ENCODE assay signal across 1 cellular context in the genomic region with DNA sequence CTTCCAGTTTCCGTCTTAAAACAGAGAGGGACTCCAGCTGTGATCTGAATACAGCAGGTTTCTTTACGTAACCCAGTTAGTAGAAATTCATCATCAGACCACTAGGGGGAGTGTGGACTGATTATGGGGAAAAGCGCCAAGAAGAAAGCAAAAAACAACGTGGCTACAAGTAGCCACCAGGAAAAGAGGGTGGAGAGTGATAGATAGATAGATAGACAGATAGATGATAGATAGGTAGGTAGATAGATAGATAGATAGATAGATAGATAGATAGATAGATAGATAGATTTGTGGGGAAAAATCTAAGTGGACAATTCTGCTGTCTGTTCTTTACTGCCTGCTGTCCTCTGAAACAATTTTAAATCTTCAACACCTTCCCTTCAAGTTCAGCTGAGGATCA.
TF ChIP-seq lines count a peak whose summit lies in the region.

No MANE protein-coding gene starts in this region.

TF ChIP-seq in A549, 52 proteins besides CTCF, POLR2A, EP300 and RAD21 (continued from another document):
- TF ChIP-seq, protein P1, sequence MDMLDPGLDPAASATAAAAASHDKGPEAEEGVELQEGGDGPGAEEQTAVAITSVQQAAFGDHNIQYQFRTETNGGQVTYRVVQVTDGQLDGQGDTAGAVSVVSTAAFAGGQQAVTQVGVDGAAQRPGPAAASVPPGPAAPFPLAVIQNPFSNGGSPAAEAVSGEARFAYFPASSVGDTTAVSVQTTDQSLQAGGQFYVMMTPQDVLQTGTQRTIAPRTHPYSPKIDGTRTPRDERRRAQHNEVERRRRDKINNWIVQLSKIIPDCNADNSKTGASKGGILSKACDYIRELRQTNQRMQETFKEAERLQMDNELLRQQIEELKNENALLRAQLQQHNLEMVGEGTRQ (IDR thresholded peaks at IDR 0.05), result no peak
- TF ChIP-seq KDM1A (IDR thresholded peaks at IDR 0.05; ENCODE audit: low read depth), result no peak
- TF ChIP-seq, protein P2, sequence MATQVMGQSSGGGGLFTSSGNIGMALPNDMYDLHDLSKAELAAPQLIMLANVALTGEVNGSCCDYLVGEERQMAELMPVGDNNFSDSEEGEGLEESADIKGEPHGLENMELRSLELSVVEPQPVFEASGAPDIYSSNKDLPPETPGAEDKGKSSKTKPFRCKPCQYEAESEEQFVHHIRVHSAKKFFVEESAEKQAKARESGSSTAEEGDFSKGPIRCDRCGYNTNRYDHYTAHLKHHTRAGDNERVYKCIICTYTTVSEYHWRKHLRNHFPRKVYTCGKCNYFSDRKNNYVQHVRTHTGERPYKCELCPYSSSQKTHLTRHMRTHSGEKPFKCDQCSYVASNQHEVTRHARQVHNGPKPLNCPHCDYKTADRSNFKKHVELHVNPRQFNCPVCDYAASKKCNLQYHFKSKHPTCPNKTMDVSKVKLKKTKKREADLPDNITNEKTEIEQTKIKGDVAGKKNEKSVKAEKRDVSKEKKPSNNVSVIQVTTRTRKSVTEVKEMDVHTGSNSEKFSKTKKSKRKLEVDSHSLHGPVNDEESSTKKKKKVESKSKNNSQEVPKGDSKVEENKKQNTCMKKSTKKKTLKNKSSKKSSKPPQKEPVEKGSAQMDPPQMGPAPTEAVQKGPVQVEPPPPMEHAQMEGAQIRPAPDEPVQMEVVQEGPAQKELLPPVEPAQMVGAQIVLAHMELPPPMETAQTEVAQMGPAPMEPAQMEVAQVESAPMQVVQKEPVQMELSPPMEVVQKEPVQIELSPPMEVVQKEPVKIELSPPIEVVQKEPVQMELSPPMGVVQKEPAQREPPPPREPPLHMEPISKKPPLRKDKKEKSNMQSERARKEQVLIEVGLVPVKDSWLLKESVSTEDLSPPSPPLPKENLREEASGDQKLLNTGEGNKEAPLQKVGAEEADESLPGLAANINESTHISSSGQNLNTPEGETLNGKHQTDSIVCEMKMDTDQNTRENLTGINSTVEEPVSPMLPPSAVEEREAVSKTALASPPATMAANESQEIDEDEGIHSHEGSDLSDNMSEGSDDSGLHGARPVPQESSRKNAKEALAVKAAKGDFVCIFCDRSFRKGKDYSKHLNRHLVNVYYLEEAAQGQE (IDR thresholded peaks at IDR 0.05), result no peak
